30 cellular contexts compared by ENCODE assay signal in genomic region chr12:105348142-105348541, GRCh38.
"Had no signal": no experiment of that assay in that cellular context is flagged by ENCODE, and none has a peak within 500 bp of the region (broad histone marks: within the 10 kb centered on the region; RNA-seq: fewer than 3 reads in every experiment).

No MANE protein-coding gene starts in this region.

- H3K4me3 Mint-ChIP-seq: activated B cell treated with CpG ODN at 0.5 μM for 24 hours; activated CD4-positive, alpha-beta memory T cell treated with anti-CD3 and anti-CD28 coated beads for 36 hours; activated CD4-positive, alpha-beta T cell treated with anti-CD3 and anti-CD28 coated beads for 36 hours; activated CD4-positive, alpha-beta T cell treated with anti-CD3 and anti-CD28 coated beads, Interleukin-2, amount 10 ng/mL, durations not matched to agents 24 days and 14 days; activated naive CD4-positive, alpha-beta T cell treated with anti-CD3 and anti-CD28 coated beads for 36 hours; activated naive CD4-positive, alpha-beta T cell treated with anti-CD3 and anti-CD28 coated beads, Interleukin-2, amount 50 U/mL, for 24 hours; activated naive CD8-positive, alpha-beta T cell treated with anti-CD3 and anti-CD28 coated beads for 36 hours; activated naive CD8-positive, alpha-beta T cell treated with anti-CD3 and anti-CD28 coated beads, Interleukin-2, amount 50 U/mL, for 24 hours; activated T-cell treated with anti-CD3 and anti-CD28 coated beads, Interleukin-2, amount 50 U/mL, for 4 hours; activated T-helper 17 cell treated with anti-CD3 and anti-CD28 coated beads, Interleukin-2, amount 50 U/mL, for 72 hours; T-helper 17 cell; T-helper 2 cell treated with Interferon-gamma antibody and Interleukin-4, amounts not matched to agents 5 μg/mL and 100 μg/mL, for 36 hours had no signal

- H3K4me3 ChIP-seq: adrenal gland, body of pancreas, colonic mucosa, esophagus muscularis mucosa, gastrocnemius medialis, heart left ventricle had no signal

- H3K9me3 Mint-ChIP-seq: activated CD4-positive, alpha-beta memory T cell treated with anti-CD3 and anti-CD28 coated beads for 36 hours; activated naive CD4-positive, alpha-beta T cell treated with anti-CD3 and anti-CD28 coated beads for 36 hours; activated naive CD4-positive, alpha-beta T cell treated with anti-CD3 and anti-CD28 coated beads, Interleukin-2, amount 50 U/mL, for 24 hours; activated naive CD8-positive, alpha-beta T cell treated with anti-CD3 and anti-CD28 coated beads for 36 hours; activated naive CD8-positive, alpha-beta T cell treated with anti-CD3 and anti-CD28 coated beads, Interleukin-2, amount 50 U/mL, for 24 hours; activated T-cell treated with anti-CD3 and anti-CD28 coated beads, Interleukin-2, amount 50 U/mL, for 4 hours; activated T-helper 17 cell treated with anti-CD3 and anti-CD28 coated beads, Interleukin-2, amount 50 U/mL, for 72 hours; T-helper 2 cell treated with Interferon-gamma antibody and Interleukin-4, amounts not matched to agents 5 μg/mL and 100 μg/mL, for 36 hours had no signal

- H3K4me1 ChIP-seq: adrenal gland, colonic mucosa, esophagus muscularis mucosa had no signal

- DNase-seq: activated B cell treated with CpG ODN at 0.5 μM for 24 hours; activated CD4-positive, alpha-beta memory T cell treated with anti-CD3 and anti-CD28 coated beads for 36 hours; activated CD4-positive, alpha-beta T cell treated with anti-CD3 and anti-CD28 coated beads for 36 hours; activated CD4-positive, alpha-beta T cell treated with anti-CD3 and anti-CD28 coated beads, Interleukin-2, amount 10 ng/mL, durations not matched to agents 24 days and 14 days; activated CD4-positive, CD25-positive, alpha-beta regulatory T cell treated with anti-CD3 and anti-CD28 coated beads, Interleukin-2, amount 50 U/mL, for 72 hours; activated effector memory CD4-positive, alpha-beta T cell treated with anti-CD3 and anti-CD28 coated beads, Interleukin-2, amount 50 U/mL, for 16 hours; activated naive CD4-positive, alpha-beta T cell treated with anti-CD3 and anti-CD28 coated beads for 36 hours; activated naive CD8-positive, alpha-beta T cell treated with anti-CD3 and anti-CD28 coated beads for 36 hours; activated naive CD8-positive, alpha-beta T cell treated with anti-CD3 and anti-CD28 coated beads, Interleukin-2, amount 50 U/mL, for 24 hours; activated T-cell treated with anti-CD3 and anti-CD28 coated beads, Interleukin-2, amount 50 U/mL, for 4 hours; adrenal gland; amygdala; aorta; body of pancreas; caudate nucleus; cerebellar nuclear complex; colonic mucosa; effector CD8-positive, alpha-beta T cell; foreskin keratinocyte; gastrocnemius medialis; glutamatergic neuron; heart left ventricle; hypothalamus; T-helper 17 cell; T1000 had no signal

- H3K27me3 ChIP-seq: adrenal gland, body of pancreas, colonic mucosa, esophagus muscularis mucosa, foreskin keratinocyte, gastrocnemius medialis, heart left ventricle had no signal

- H3K9me3 ChIP-seq: adrenal gland, body of pancreas, colonic mucosa, esophagus muscularis mucosa, gastrocnemius medialis, heart left ventricle had no signal

- H3K27ac Mint-ChIP-seq: activated B cell treated with CpG ODN at 0.5 μM for 24 hours; activated CD4-positive, alpha-beta memory T cell treated with anti-CD3 and anti-CD28 coated beads for 36 hours; activated CD4-positive, alpha-beta T cell treated with anti-CD3 and anti-CD28 coated beads for 36 hours; activated CD4-positive, alpha-beta T cell treated with anti-CD3 and anti-CD28 coated beads, Interleukin-2, amount 10 ng/mL, durations not matched to agents 24 days and 14 days; activated naive CD4-positive, alpha-beta T cell treated with anti-CD3 and anti-CD28 coated beads for 36 hours; activated naive CD4-positive, alpha-beta T cell treated with anti-CD3 and anti-CD28 coated beads, Interleukin-2, amount 50 U/mL, for 24 hours; activated naive CD8-positive, alpha-beta T cell treated with anti-CD3 and anti-CD28 coated beads for 36 hours; activated naive CD8-positive, alpha-beta T cell treated with anti-CD3 and anti-CD28 coated beads, Interleukin-2, amount 50 U/mL, for 24 hours; activated T-helper 17 cell treated with anti-CD3 and anti-CD28 coated beads, Interleukin-2, amount 50 U/mL, for 72 hours; T-helper 17 cell had no signal

- H3K27ac ChIP-seq: adrenal gland, body of pancreas, colonic mucosa, esophagus muscularis mucosa, foreskin keratinocyte, gastrocnemius medialis, heart left ventricle, WERI-Rb-1 had no signal

- H3K27me3 Mint-ChIP-seq: activated B cell treated with CpG ODN at 0.5 μM for 24 hours; activated CD4-positive, alpha-beta memory T cell treated with anti-CD3 and anti-CD28 coated beads for 36 hours; activated CD4-positive, alpha-beta T cell treated with anti-CD3 and anti-CD28 coated beads for 36 hours; activated CD4-positive, alpha-beta T cell treated with anti-CD3 and anti-CD28 coated beads, Interleukin-2, amount 10 ng/mL, durations not matched to agents 24 days and 14 days; activated naive CD4-positive, alpha-beta T cell treated with anti-CD3 and anti-CD28 coated beads, Interleukin-2, amount 50 U/mL, for 24 hours; activated naive CD8-positive, alpha-beta T cell treated with anti-CD3 and anti-CD28 coated beads, Interleukin-2, amount 50 U/mL, for 24 hours; activated T-helper 17 cell treated with anti-CD3 and anti-CD28 coated beads, Interleukin-2, amount 50 U/mL, for 72 hours; T-helper 17 cell had no signal

- ATAC-seq: activated CD4-positive, alpha-beta T cell treated with anti-CD3 and anti-CD28 coated beads for 36 hours; activated naive CD8-positive, alpha-beta T cell treated with anti-CD3 and anti-CD28 coated beads, Interleukin-2, amount 50 U/mL, for 24 hours; activated T-cell treated with anti-CD3 and anti-CD28 coated beads, Interleukin-2, amount 50 U/mL, for 4 hours; activated T-helper 17 cell treated with anti-CD3 and anti-CD28 coated beads, Interleukin-2, amount 50 U/mL, for 72 hours; body of pancreas; foreskin keratinocyte; gastrocnemius medialis; heart left ventricle; T-helper 17 cell had no signal

- H3K36me3 ChIP-seq: adrenal gland, colonic mucosa, esophagus muscularis mucosa, gastrocnemius medialis, heart left ventricle, WERI-Rb-1 had no signal
